In genomic region chr7:540579-540978, GRCh38 we compare ENCODE assay signal across 1 cellular context.
TF ChIP-seq lines count a peak whose summit lies in the region.

No MANE protein-coding gene starts in this region.

TF ChIP-seq in A549, 52 proteins besides CTCF, POLR2A, EP300 and RAD21:
- no peak for TF ChIP-seq HES2 (IDR thresholded peaks at IDR 0.05)
- no peak for TF ChIP-seq TFCP2L1 (CRISPR knock-in tag; IDR thresholded peaks at IDR 0.05)
- TF ChIP-seq KDM5A (IDR thresholded peaks at IDR 0.05), result no peak
- TF ChIP-seq HDAC2 (IDR thresholded peaks at IDR 0.05), result no peak
- TF ChIP-seq EHMT2 (IDR thresholded peaks at IDR 0.05; ENCODE audit: low read depth), result no peak
- TF ChIP-seq MAFK (IDR thresholded peaks at IDR 0.05; ENCODE audit: partially characterized antibody), result no peak
- TF ChIP-seq EHF (CRISPR knock-in tag; IDR thresholded peaks at IDR 0.05), result no peak
- TF ChIP-seq CEBPB (IDR thresholded peaks at IDR 0.05), result no peak
- TF ChIP-seq HEYL (CRISPR knock-in tag; IDR thresholded peaks at IDR 0.05), result no peak
- TF ChIP-seq HOXB13 (CRISPR knock-in tag; IDR thresholded peaks at IDR 0.05; ENCODE audit: low read depth), result no peak
- no peak for TF ChIP-seq MYC (IDR thresholded peaks at IDR 0.05; ENCODE audit: borderline replicate concordance, low read length)
- no peak for TF ChIP-seq BCL3 (IDR thresholded peaks at IDR 0.05)
- TF ChIP-seq CBX8 (IDR thresholded peaks at IDR 0.05), result no peak
- TF ChIP-seq RCOR1 (IDR thresholded peaks at IDR 0.05; ENCODE audit: low read depth, low read length), result no peak
- TF ChIP-seq POLR2AphosphoS2 (conservative IDR thresholded peaks at IDR 0.05; ENCODE audit: low read length), result no peak
- TF ChIP-seq ZFP36 (IDR thresholded peaks at IDR 0.05; ENCODE audit: borderline replicate concordance, partially characterized antibody), result no peak
- TF ChIP-seq NPAS2 (CRISPR knock-in tag; IDR thresholded peaks at IDR 0.05; ENCODE audit: borderline replicate concordance), result no peak
- TF ChIP-seq HMGXB4 (CRISPR knock-in tag; IDR thresholded peaks at IDR 0.05; ENCODE audit: borderline replicate concordance), result no peak
